Comparison of ENCODE assay signal across 13 cellular contexts in genomic region chr2:141015339-141016047, GRCh38.
A peak's percentile ranks its signal among the peaks of the same experiment; 100 is the strongest.
DNase-seq lines count a peak whose midpoint lies in the region; ATAC-seq and TF ChIP-seq lines count a peak whose summit lies in the region.
"Had no signal": no experiment of that assay in that cellular context is flagged by ENCODE, and none has a peak within 500 bp of the region (broad histone marks: within the 10 kb centered on the region; RNA-seq: fewer than 3 reads in every experiment).

No MANE protein-coding gene starts in this region.

- no peaks in the 10 kb centered on the region for H3K9me3 ChIP-seq in gastrocnemius medialis
- H3K9me3 ChIP-seq: A549, body of pancreas, ovary, suprapubic skin had no signal

- no peaks in the 10 kb centered on the region for H3K36me3 ChIP-seq in gastrocnemius medialis
- H3K36me3 ChIP-seq: ovary, suprapubic skin had no signal

- TF ChIP-seq CTCF in astrocyte of the spinal cord (IDR thresholded peaks at IDR 0.05; ENCODE audit: low read depth, low read length) (peak; percentile 3), gastrocnemius medialis (IDR thresholded peaks at IDR 0.05 in 4 of 5, conservative IDR thresholded peaks at IDR 0.05 in 1 of 5) (no peak)

- intact Hi-C loops in left ventricle myocardium superior (cut with micrococcal nuclease), result no loop called here
- intact Hi-C loops in gastrocnemius medialis (cut with DNase I; ENCODE audit: low total_unique reads), result no loop called here

- no peaks in the 10 kb centered on the region for H3K27me3 ChIP-seq in gastrocnemius medialis
- H3K27me3 ChIP-seq: body of pancreas, ovary, suprapubic skin had no signal

- DNase-seq in NCI-H2081 (lab: John Stamatoyannopoulos, UW) (peak; percentile 28 to 47), NCI-H2081 treated with DMSO at 0.1 percent for 48 hours (lab: John Stamatoyannopoulos, UW) (no peak), astrocyte of the spinal cord (ENCODE audit: low read depth, low spot score) (peak; percentile 76), left ventricle myocardium superior (peak; percentile 51), gastrocnemius medialis (peak in 1 of 2 donors; percentile 17), SW480 (ENCODE audit: low spot score) (no peak), DMS79 treated with DMSO at 0.1 percent for 48 hours (lab: John Stamatoyannopoulos, UW) (no peak)
- DNase-seq in stimulated activated naive CD4-positive, alpha-beta T cell (lab: John Stamatoyannopoulos, UW), result no peak
- DNase-seq: body of pancreas, NCI-H1048, ovary had no signal

- H3K27ac ChIP-seq in gastrocnemius medialis, result no peak overlapping the region
- H3K27ac ChIP-seq: A549, body of pancreas, ovary, suprapubic skin had no signal

- peaks cover 14 to 16% of the 10 kb centered on the region in 2 donors for H3K4me1 ChIP-seq in gastrocnemius medialis
- H3K4me1 ChIP-seq: A549, body of pancreas, suprapubic skin had no signal

- in situ Hi-C loops in astrocyte of the spinal cord (cut with HindIII; ENCODE audit: low sequenced_read_pairs), result no loop called here
- in situ Hi-C loops in gastrocnemius medialis (cut with MboI; ENCODE audit: low sequenced_read_pairs in 4 of 4), result no loop called here

- H3K4me3 ChIP-seq in astrocyte of the spinal cord (ENCODE audit: low read depth, low read length) (no peak overlapping the region), gastrocnemius medialis (peak overlapping the region in 1 of 4 donors; percentile 22)
- H3K4me3 ChIP-seq: A549, body of pancreas, ovary, suprapubic skin had no signal

- TF ChIP-seq POLR2A in gastrocnemius medialis (IDR thresholded peaks at IDR 0.05), result no peak

- ATAC-seq in left ventricle myocardium superior (peak; percentile 100), gastrocnemius medialis (peak; percentile 47 to 72)
- ATAC-seq: A549, body of pancreas had no signal

Comparison
In these comparisons a context has a peak if more than half of its experiments do, and no peak if none do; other contexts are left out.
1. DNase-seq: peak in NCI-H2081 (2 of 2), astrocyte of the spinal cord (single experiment) and left ventricle myocardium superior (single experiment); none in NCI-H2081 treated with DMSO at 0.1 percent for 48 hours (single experiment), stimulated activated naive CD4-positive, alpha-beta T cell (0 of 6), SW480 (single experiment) and DMS79 treated with DMSO at 0.1 percent for 48 hours (single experiment).